In genomic region chr13:46296920-46297319, GRCh38 we compare ENCODE assay signal across 8 cellular contexts.
DNase-seq lines count a peak whose midpoint lies in the region; ATAC-seq, FAIRE-seq and TF ChIP-seq lines count a peak whose summit lies in the region.

No MANE protein-coding gene starts in this region.

- peaks cover 32% of the 10 kb centered on the region for H3K4me1 ChIP-seq in KMS-11 (ENCODE audit: low read depth, poor library complexity, severe bottlenecking)
- H3K4me1 ChIP-seq in right lobe of liver: peaks cover 0 to 37% (median 15%) of the 10 kb centered on the region in 4 donors

- H3K27ac ChIP-seq in KMS-11: peak overlapping the region; percentile 55; the same call in 1 of the 2 replicates
- peak overlapping the region; percentile 62 to 93 (median 66) for H3K27ac ChIP-seq in right lobe of liver

- WGBS in right lobe of liver (ENCODE audit: insufficient coverage, low coverage, low lambda C conversion rate, missing lambda C conversion rate): 13% methylated on average over 2 of the region's 3 CpGs

- DNase-seq in AG10803 (ENCODE audit: low read depth) (peak; percentile 98), astrocyte of the cerebellum (ENCODE audit: low read depth) (peak; percentile 73), right lobe of liver (no peak), NCI-H1048 (lab: John Stamatoyannopoulos, UW) (no peak), GM19239 (ENCODE audit: insufficient read length, low spot score) (no peak)

- no peaks in the 10 kb centered on the region for H4K20me1 ChIP-seq in KMS-11 (ENCODE audit: insufficient read depth)

- no peak overlapping the region for H2AFZ ChIP-seq in KMS-11 (ENCODE audit: low read depth)

- H3K9ac ChIP-seq in KMS-11: no peak overlapping the region

- ATAC-seq in right lobe of liver (peak in 2 of 4 donors; percentile 6 to 9), HG03139 (IDR thresholded peaks at IDR 0.05; ENCODE audit: unreplicated experiment) (no peak), GM18873 (IDR thresholded peaks at IDR 0.05; ENCODE audit: low FRiP score, unreplicated experiment) (no peak)

- no peak overlapping the region; the same call in 1 of the 2 replicates for H3K4me2 ChIP-seq in KMS-11

- no peaks in the 10 kb centered on the region for H3K9me3 ChIP-seq in right lobe of liver

- H3K36me3 ChIP-seq in KMS-11 (ENCODE audit: insufficient read depth): no peaks in the 10 kb centered on the region
- no peaks in the 10 kb centered on the region for H3K36me3 ChIP-seq in right lobe of liver

- no peaks in the 10 kb centered on the region for H3K79me2 ChIP-seq in KMS-11 (ENCODE audit: insufficient read depth, low read depth)

- no peak for FAIRE-seq in GM19239 (lab: Jason Lieb, UNC)

- H3K4me3 ChIP-seq in AG10803 (ENCODE audit: low read length) (no peak overlapping the region), KMS-11 (IDR thresholded peaks at IDR 0.05; ENCODE audit: insufficient read depth, low read depth, low read length) (no peak overlapping the region), astrocyte of the cerebellum (ENCODE audit: low read depth, low read length) (no peak overlapping the region), right lobe of liver (no peak overlapping the region)

- TF ChIP-seq POLR2A in right lobe of liver (IDR thresholded peaks at IDR 0.05): no peak

- in situ Hi-C loops in astrocyte of the cerebellum (cut with HindIII; ENCODE audit: low sequenced_read_pairs): no loop called here

- intact Hi-C loops in right lobe of liver (cut with DNase I): no loop called here

- H3K27me3 ChIP-seq in KMS-11 (ENCODE audit: insufficient read depth, low read depth) (no peaks in the 10 kb centered on the region), right lobe of liver (no peaks in the 10 kb centered on the region)

- no peak; the same call in 1 of the 2 replicates for TF ChIP-seq CTCF in AG10803 (conservative IDR thresholded peaks at IDR 0.05; ENCODE audit: low read length)
- TF ChIP-seq CTCF in KMS-11 (conservative IDR thresholded peaks at IDR 0.05; ENCODE audit: low read depth, low read length): no peak
- no peak for TF ChIP-seq CTCF in astrocyte of the cerebellum (IDR thresholded peaks at IDR 0.05; ENCODE audit: low read depth, low read length, missing control alignments)
- no peak for TF ChIP-seq CTCF in right lobe of liver (IDR thresholded peaks at IDR 0.05)

Comparison
In these comparisons a context has a peak if more than half of its experiments do, and no peak if none do; other contexts are left out.
1. DNase-seq: peak in AG10803 (single experiment) and astrocyte of the cerebellum (single experiment); none in right lobe of liver (0 of 3), NCI-H1048 (single experiment) and GM19239 (single experiment).